2 cellular contexts compared by ENCODE assay signal in the genomic region with DNA sequence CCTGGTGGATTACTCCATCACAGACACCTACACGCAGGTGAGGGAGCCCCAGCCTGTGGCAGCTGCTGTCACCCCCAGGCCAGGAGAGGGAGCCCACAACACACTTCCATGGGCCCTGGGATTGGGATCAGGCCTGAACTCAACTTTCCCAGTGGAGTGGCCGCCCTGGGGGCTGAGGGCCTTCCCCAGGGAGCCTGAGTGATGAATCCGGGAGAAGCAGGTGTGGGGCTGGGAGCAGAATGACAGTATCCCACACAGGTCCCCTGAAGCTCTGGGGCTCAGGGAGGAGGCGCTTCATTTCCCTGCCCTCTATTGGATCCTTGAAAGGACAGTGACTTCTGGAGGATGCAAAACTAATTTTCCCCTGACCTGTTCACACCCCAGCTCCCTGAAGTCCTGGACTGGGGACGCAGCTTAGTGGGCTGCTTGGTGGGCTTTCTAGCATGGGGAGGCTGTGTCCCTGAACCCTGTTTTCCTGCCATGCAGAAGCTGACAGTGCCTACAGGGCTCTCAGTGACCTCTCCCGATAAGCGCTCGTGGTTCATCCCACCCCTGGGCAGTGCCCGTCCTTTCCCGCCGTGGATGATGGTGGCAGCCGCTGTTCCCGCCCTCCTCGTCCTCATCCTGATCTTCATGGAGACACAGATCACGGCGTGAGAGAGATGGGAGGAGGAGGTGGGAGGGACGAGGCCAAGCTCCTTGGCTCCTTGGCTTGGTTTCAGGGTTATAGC.
A peak's percentile ranks its signal among the peaks of the same experiment; 100 is the strongest.
TF ChIP-seq lines count a peak whose summit lies in the region.

No MANE protein-coding gene starts in this region.

TF ChIP-seq in HEK293, 187 proteins besides CTCF, POLR2A, EP300 and RAD21:
- no peak for TF ChIP-seq HOXD13 (CRISPR knock-in tag; IDR thresholded peaks at IDR 0.05; ENCODE audit: borderline replicate concordance)
- TF ChIP-seq ZNF184 (tag by site-specific recombination; IDR thresholded peaks at IDR 0.05), result no peak
- TF ChIP-seq, protein P1, sequence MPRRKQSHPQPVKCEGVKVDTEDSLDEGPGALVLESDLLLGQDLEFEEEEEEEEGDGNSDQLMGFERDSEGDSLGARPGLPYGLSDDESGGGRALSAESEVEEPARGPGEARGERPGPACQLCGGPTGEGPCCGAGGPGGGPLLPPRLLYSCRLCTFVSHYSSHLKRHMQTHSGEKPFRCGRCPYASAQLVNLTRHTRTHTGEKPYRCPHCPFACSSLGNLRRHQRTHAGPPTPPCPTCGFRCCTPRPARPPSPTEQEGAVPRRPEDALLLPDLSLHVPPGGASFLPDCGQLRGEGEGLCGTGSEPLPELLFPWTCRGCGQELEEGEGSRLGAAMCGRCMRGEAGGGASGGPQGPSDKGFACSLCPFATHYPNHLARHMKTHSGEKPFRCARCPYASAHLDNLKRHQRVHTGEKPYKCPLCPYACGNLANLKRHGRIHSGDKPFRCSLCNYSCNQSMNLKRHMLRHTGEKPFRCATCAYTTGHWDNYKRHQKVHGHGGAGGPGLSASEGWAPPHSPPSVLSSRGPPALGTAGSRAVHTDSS (tag by site-specific recombination; IDR thresholded peaks at IDR 0.05), result no peak
- TF ChIP-seq, protein P2, sequence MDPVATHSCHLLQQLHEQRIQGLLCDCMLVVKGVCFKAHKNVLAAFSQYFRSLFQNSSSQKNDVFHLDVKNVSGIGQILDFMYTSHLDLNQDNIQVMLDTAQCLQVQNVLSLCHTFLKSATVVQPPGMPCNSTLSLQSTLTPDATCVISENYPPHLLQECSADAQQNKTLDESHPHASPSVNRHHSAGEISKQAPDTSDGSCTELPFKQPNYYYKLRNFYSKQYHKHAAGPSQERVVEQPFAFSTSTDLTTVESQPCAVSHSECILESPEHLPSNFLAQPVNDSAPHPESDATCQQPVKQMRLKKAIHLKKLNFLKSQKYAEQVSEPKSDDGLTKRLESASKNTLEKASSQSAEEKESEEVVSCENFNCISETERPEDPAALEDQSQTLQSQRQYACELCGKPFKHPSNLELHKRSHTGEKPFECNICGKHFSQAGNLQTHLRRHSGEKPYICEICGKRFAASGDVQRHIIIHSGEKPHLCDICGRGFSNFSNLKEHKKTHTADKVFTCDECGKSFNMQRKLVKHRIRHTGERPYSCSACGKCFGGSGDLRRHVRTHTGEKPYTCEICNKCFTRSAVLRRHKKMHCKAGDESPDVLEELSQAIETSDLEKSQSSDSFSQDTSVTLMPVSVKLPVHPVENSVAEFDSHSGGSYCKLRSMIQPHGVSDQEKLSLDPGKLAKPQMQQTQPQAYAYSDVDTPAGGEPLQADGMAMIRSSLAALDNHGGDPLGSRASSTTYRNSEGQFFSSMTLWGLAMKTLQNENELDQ (tag by site-specific recombination; IDR thresholded peaks at IDR 0.05; ENCODE audit: low read depth), result no peak
- TF ChIP-seq ZNF292 (tag by site-specific recombination; IDR thresholded peaks at IDR 0.05; ENCODE audit: borderline replicate concordance, low read depth), result no peak
- no peak for TF ChIP-seq KLF7 (tag by site-specific recombination; IDR thresholded peaks at IDR 0.05; ENCODE audit: borderline replicate concordance)
- TF ChIP-seq, protein P3, sequence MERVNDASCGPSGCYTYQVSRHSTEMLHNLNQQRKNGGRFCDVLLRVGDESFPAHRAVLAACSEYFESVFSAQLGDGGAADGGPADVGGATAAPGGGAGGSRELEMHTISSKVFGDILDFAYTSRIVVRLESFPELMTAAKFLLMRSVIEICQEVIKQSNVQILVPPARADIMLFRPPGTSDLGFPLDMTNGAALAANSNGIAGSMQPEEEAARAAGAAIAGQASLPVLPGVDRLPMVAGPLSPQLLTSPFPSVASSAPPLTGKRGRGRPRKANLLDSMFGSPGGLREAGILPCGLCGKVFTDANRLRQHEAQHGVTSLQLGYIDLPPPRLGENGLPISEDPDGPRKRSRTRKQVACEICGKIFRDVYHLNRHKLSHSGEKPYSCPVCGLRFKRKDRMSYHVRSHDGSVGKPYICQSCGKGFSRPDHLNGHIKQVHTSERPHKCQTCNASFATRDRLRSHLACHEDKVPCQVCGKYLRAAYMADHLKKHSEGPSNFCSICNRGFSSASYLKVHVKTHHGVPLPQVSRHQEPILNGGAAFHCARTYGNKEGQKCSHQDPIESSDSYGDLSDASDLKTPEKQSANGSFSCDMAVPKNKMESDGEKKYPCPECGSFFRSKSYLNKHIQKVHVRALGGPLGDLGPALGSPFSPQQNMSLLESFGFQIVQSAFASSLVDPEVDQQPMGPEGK (tag by site-specific recombination; IDR thresholded peaks at IDR 0.05), result no peak
- no peak for TF ChIP-seq ZNF211 (tag by site-specific recombination; IDR thresholded peaks at IDR 0.05; ENCODE audit: low read depth)

TF ChIP-seq in H1, 55 proteins besides CTCF, POLR2A, EP300 and RAD21:
- 0 out of 2 replicates have a peak, but pooled peaks have one; percentile 5 for TF ChIP-seq CEBPB (IDR thresholded peaks at IDR 0.05; ENCODE audit: low read depth, low read length)
- no peak for TF ChIP-seq TAF1 (IDR thresholded peaks at IDR 0.05; ENCODE audit: low read depth, low read length)
